1 cellular context compared by ENCODE assay signal in genomic region chr5:139788294-139788875, GRCh38.
A peak's percentile ranks its signal among the peaks of the same experiment; 100 is the strongest.
TF ChIP-seq lines count a peak whose summit lies in the region.

No MANE protein-coding gene starts in this region.

TF ChIP-seq in K562, 482 proteins besides CTCF, POLR2A, EP300 and RAD21:
- TF ChIP-seq RBM17 (IDR thresholded peaks at IDR 0.05; ENCODE audit: borderline replicate concordance, low read depth, low read length) (no peak), ZBTB2 (IDR thresholded peaks at IDR 0.05) (no peak), RAD51 (IDR thresholded peaks at IDR 0.05; ENCODE audit: borderline replicate concordance, low read depth) (no peak), ZNF740 (CRISPR knock-in tag; IDR thresholded peaks at IDR 0.05) (peak; percentile 71; the same call in 1 of the 2 replicates), ZNF740 (tag; IDR thresholded peaks at IDR 0.05) (0 out of 4 replicates have a peak, but pooled peaks of 1 of the 2 experiments have one; percentile 21), ZNF121 (CRISPR knock-in tag; conservative IDR thresholded peaks at IDR 0.05) (no peak), ZNF174 (CRISPR knock-in tag; IDR thresholded peaks at IDR 0.05) (no peak), ZNF274 (IDR thresholded peaks at IDR 0.05; ENCODE audit: borderline replicate concordance, low read depth, low read length) (no peak)
